13 cellular contexts compared by ENCODE assay signal in the genomic region with DNA sequence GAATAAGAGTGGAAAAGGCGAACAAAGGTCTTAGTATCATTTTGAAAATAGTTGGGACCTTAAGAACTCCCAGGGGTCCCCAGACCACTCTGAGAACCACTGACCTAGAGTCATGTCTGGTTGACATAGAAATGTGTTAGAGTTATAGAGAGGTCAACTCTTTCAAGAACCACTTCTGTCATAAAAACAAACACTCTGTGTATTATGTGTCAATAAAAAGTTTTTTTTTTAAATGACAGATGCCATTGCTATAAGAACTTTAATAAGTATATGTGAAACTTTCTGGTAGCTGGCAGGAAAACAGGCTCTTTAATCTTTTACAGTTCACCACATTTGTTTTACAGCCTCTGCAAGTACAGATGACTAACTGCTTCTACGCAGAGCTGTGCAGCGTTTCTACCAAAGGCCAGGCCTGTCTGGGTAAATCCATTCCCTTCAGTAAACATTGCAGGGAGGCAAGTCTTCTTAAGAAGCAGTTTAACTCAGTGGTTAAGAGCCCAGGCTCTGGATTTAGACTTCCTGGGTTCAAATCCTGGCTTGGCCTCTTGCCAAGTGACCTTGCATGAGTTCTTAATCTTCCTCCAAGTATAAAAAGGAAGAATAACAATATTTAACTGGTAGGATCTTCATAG. TPM values are rescaled to one million over a fixed set of nuclear protein-coding genes. Genes with fewer than 3 reads are reported as not detected.
DNase-seq lines count a peak whose midpoint lies in the region; FAIRE-seq and TF ChIP-seq lines count a peak whose summit lies in the region.
"Had no signal": no experiment of that assay in that cellular context is flagged by ENCODE, and none has a peak within 500 bp of the region (broad histone marks: within the 10 kb centered on the region; RNA-seq: fewer than 3 reads in every experiment).

No MANE protein-coding gene starts in this region.

- H3K9ac ChIP-seq in Loucy (ENCODE audit: low read depth, low read length, poor library complexity, severe bottlenecking) (no peak overlapping the region), H9 (ENCODE audit: extremely low read depth, insufficient read length, low read length) (no peak overlapping the region)

- H3K27ac Mint-ChIP-seq in H9: no peak overlapping the region
- H3K27ac Mint-ChIP-seq: nephron progenitor cell; T-helper 1 cell treated with Interleukin-12 subunit alpha and Interleukin-12 subunit beta and Interleukin-4 antibody, amounts not matched to agents 30 μg/mL and 1 μg/mL, for 36 hours had no signal

- no peak overlapping the region for H2BK12ac ChIP-seq in H9 (ENCODE audit: insufficient read length, low read depth, low read length)

- TF ChIP-seq CTCF in Loucy (conservative IDR thresholded peaks at IDR 0.05; ENCODE audit: low read length) (no peak), H9 (conservative IDR thresholded peaks at IDR 0.05) (no peak)

- H2AFZ ChIP-seq in Loucy (ENCODE audit: low read length) (no peak overlapping the region), H9 (ENCODE audit: low read length) (no peak overlapping the region)

- no peaks in the 10 kb centered on the region for H3K9me3 ChIP-seq in Loucy (ENCODE audit: insufficient read depth, low read depth, low read length)
- H3K9me3 ChIP-seq in H9 (ENCODE audit: control insufficient read depth, low read depth, low read length): no peaks in the 10 kb centered on the region
- H3K9me3 ChIP-seq: testis had no signal

- peaks cover 18% of the 10 kb centered on the region; the same call in 1 of the 2 replicates for H3K36me3 ChIP-seq in Loucy (ENCODE audit: insufficient read depth, low read length)

- peak overlapping the region; percentile 6 for H3K4me3 ChIP-seq in Loucy (ENCODE audit: low read length, poor library complexity, severe bottlenecking)
- H3K4me3 ChIP-seq: testis had no signal

- WGBS in H9 (ENCODE audit: extremely low coverage, insufficient read length, low lambda C conversion rate): no CpG with 5 or more reads among the region's 3 CpGs

- H4K20me1 ChIP-seq in Loucy (ENCODE audit: insufficient read depth, low read length, poor library complexity, severe bottlenecking) (peaks cover 12% of the 10 kb centered on the region), H9 (ENCODE audit: control insufficient read depth, insufficient read depth, insufficient read length) (no peaks in the 10 kb centered on the region)

- no peaks in the 10 kb centered on the region for H3K79me1 ChIP-seq in H9 (ENCODE audit: insufficient read depth, low read depth, low read length, poor library complexity, severe bottlenecking)

- no peak overlapping the region for H3K56ac ChIP-seq in H9 (ENCODE audit: insufficient read length, low read depth, low read length)

- peaks cover 3% of the 10 kb centered on the region in 2 experiments; a peak in 2 of 5 replicates for H3K9me3 Mint-ChIP-seq in H9
- H3K9me3 Mint-ChIP-seq: T-helper 1 cell treated with Interleukin-12 subunit alpha and Interleukin-12 subunit beta and Interleukin-4 antibody, amounts not matched to agents 30 μg/mL and 1 μg/mL, for 36 hours had no signal

- no peak overlapping the region for H3T11ph ChIP-seq in H9 (ENCODE audit: low read length)

- no peak overlapping the region for H2BK15ac ChIP-seq in H9 (ENCODE audit: low read depth, low read length)

- no peak overlapping the region for H2BK120ac ChIP-seq in H9 (ENCODE audit: low read depth, low read length, poor library complexity, severe bottlenecking)

- H3K9me2 ChIP-seq in Loucy (replicated peaks; ENCODE audit: low read depth, low read length): no peaks in the 10 kb centered on the region

- no peak overlapping the region for H3K4ac ChIP-seq in H9 (ENCODE audit: low read depth, low read length)

- no peaks in the 10 kb centered on the region for H3K27me3 ChIP-seq in Loucy (ENCODE audit: insufficient read depth, low read length, poor library complexity, severe bottlenecking)
- no peaks in the 10 kb centered on the region for H3K27me3 ChIP-seq in H9 (ENCODE audit: insufficient read depth, low read length)
- H3K27me3 ChIP-seq: testis had no signal

- H2AK5ac ChIP-seq in H9 (ENCODE audit: insufficient read length, low read length): no peak overlapping the region

- H3K23ac ChIP-seq in H9 (ENCODE audit: insufficient read length, low read depth, low read length): no peak overlapping the region

- FAIRE-seq in endometrium (lab: Jason Lieb, UNC): peak; percentile 4

- H3K4me1 ChIP-seq in Loucy (ENCODE audit: insufficient read depth, low read length, poor library complexity, severe bottlenecking) (peaks cover 45% of the 10 kb centered on the region), H9 (ENCODE audit: insufficient read depth, low read length) (peaks cover 8% of the 10 kb centered on the region)
- H3K4me1 ChIP-seq: testis had no signal

- H3K14ac ChIP-seq in H9 (ENCODE audit: insufficient read depth, low read length): no peak overlapping the region

- peak; percentile 11 for DNase-seq in DMS53 treated with DMSO at 0.1 percent for 48 hours (lab: John Stamatoyannopoulos, UW; ENCODE audit: unreplicated experiment)
- DNase-seq in non-pigmented ciliary epithelial cell (ENCODE audit: low read depth): peak; percentile 91
- DNase-seq in NCI-H128 (lab: John Stamatoyannopoulos, UW; ENCODE audit: unreplicated experiment): no peak
- no peak for DNase-seq in NCI-H510A (lab: John Stamatoyannopoulos, UW)
- no peak for DNase-seq in H9
- no peak for DNase-seq in T-helper 2 cell
- DNase-seq: activated T-cell treated with anti-CD3 and anti-CD28 coated beads, Interleukin-2, amount 50 U/mL, for 1 hour; nephron progenitor cell; stimulated activated CD4-positive, alpha-beta T cell treated with anti-CD3 and anti-CD28 coated beads, Interleukin-4, amount 100 ng/mL, for 24 hours; testis had no signal

- H3K79me2 ChIP-seq in Loucy (ENCODE audit: insufficient read depth, low read length) (peaks cover 81% of the 10 kb centered on the region), H9 (ENCODE audit: insufficient read depth, low read length) (no peaks in the 10 kb centered on the region)

- no peak overlapping the region for H2BK5ac ChIP-seq in H9 (ENCODE audit: insufficient read length, low read length)

- H3K4me1 Mint-ChIP-seq in H9: peaks cover 25 to 29% of the 10 kb centered on the region in 2 experiments

- H3F3A ChIP-seq in Loucy (ENCODE audit: low read depth): peaks cover 6% of the 10 kb centered on the region

- no peaks in the 10 kb centered on the region; the same call in 1 of the 2 replicates for H3K27me3 Mint-ChIP-seq in H9 (ENCODE audit: low read depth)

- H3K23me2 ChIP-seq in H9 (ENCODE audit: insufficient read length, low read depth, low read length, poor library complexity, severe bottlenecking): no peaks in the 10 kb centered on the region

- no peak overlapping the region for H4K8ac ChIP-seq in H9 (replicated peaks; ENCODE audit: insufficient read length, low read depth, low read length)

- no peaks in the 10 kb centered on the region for H3K36me3 Mint-ChIP-seq in H9 (ENCODE audit: insufficient read depth in 1 of 3, low read depth in 3 of 3)

- H4K5ac ChIP-seq in H9 (ENCODE audit: insufficient read length, low read depth, low read length): no peak overlapping the region

- peak overlapping the region; percentile 44 for H3K4me2 ChIP-seq in Loucy (ENCODE audit: low read depth, low read length, poor library complexity, severe bottlenecking)
- no peak overlapping the region for H3K4me2 ChIP-seq in H9 (ENCODE audit: insufficient read depth, insufficient read length, low read length)

- H3K4me3 Mint-ChIP-seq in H9: no peak overlapping the region
- H3K4me3 Mint-ChIP-seq: nephron progenitor cell; T-helper 1 cell treated with Interleukin-12 subunit alpha and Interleukin-12 subunit beta and Interleukin-4 antibody, amounts not matched to agents 30 μg/mL and 1 μg/mL, for 36 hours had no signal

- no peak overlapping the region for H4K91ac ChIP-seq in H9 (ENCODE audit: insufficient read length, low read depth, low read length)

- H3K27ac ChIP-seq in H9 (ENCODE audit: insufficient read length, low read depth, low read length): no peak overlapping the region
- H3K27ac ChIP-seq: testis had no signal

- H3K18ac ChIP-seq in H9 (ENCODE audit: insufficient read length, low read depth, low read length): no peak overlapping the region

- H2BK20ac ChIP-seq in H9 (ENCODE audit: low read depth, low read length, poor library complexity, severe bottlenecking): no peak overlapping the region

RNA-seq across cellular contexts. Expression of gene RFTN1, which starts 56.6 kb away (rescaled TPM):
- total RNA-seq in H9 (2021): 2.2 and 2.5 TPM in 2 replicates

Comparison
In these comparisons a context has a peak if more than half of its experiments do, and no peak if none do; other contexts are left out.
1. DNase-seq: peak in DMS53 treated with DMSO at 0.1 percent for 48 hours (single experiment) and non-pigmented ciliary epithelial cell (single experiment); none in NCI-H128 (single experiment), NCI-H510A (single experiment), H9 (single experiment) and T-helper 2 cell (0 of 5).